In the genomic region with DNA sequence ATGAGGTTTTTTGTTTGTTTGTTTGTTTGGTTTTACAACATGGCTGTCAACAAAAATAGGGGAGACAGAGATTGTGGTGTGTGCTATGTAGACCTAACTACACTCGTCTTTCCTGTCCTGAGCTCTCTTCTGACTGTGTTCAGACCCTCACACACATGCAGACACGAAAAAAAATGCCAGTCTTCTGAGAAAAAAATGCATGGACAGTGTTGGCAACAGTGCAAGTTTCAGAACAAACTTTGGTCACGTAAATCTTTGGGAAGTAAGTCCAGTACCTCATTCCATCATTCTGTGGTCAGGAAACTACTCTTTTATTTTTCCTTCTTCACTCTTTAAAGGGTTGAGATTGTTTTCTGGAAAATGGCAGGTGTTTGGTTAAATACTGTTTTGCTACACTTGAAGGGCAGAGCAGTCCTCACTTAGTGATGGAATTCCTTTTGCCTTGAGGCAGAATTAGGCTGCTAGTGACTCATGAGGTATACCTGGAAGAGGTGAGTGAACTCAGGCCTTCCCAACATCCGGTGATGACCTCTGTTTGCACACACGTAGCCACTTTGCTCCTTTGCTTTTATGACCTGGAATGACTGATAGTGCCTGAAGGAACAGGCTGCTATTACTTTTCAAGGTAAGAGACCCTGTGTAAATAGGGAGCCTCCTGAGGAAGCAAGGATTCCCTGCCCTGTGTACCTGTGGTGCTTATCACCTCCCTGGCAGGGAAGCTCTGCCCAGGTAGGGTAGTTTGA, we compare ENCODE assay signal across 8 cellular contexts.
DNase-seq lines count a peak whose midpoint lies in the region; ATAC-seq, FAIRE-seq and TF ChIP-seq lines count a peak whose summit lies in the region.

No MANE protein-coding gene starts in this region.

- no peaks in the 10 kb centered on the region for H3K9me3 ChIP-seq in kidney (ENCODE audit: control insufficient read depth in 1 of 2, low read length in 2 of 2)
- H3K9me3 ChIP-seq in upper lobe of right lung, result no peaks in the 10 kb centered on the region

- H3K27me3 Mint-ChIP-seq in activated naive CD4-positive, alpha-beta T cell treated with anti-CD3 and anti-CD28 coated beads for 36 hours (ENCODE audit: low read depth), result no peaks in the 10 kb centered on the region
- no peaks in the 10 kb centered on the region for H3K27me3 Mint-ChIP-seq in T-helper 1 cell treated with Interleukin-12 subunit alpha and Interleukin-12 subunit beta and Interleukin-4 antibody, amounts not matched to agents 30 μg/mL and 1 μg/mL, for 36 hours (ENCODE audit: low read depth)

- peaks cover 37% of the 10 kb centered on the region for H3K36me3 Mint-ChIP-seq in activated naive CD4-positive, alpha-beta T cell treated with anti-CD3 and anti-CD28 coated beads for 36 hours (ENCODE audit: low read depth)
- H3K36me3 Mint-ChIP-seq in T-helper 1 cell treated with Interleukin-12 subunit alpha and Interleukin-12 subunit beta and Interleukin-4 antibody, amounts not matched to agents 30 μg/mL and 1 μg/mL, for 36 hours (ENCODE audit: low read depth), result peaks cover 23% of the 10 kb centered on the region

- H3K4me1 Mint-ChIP-seq in activated naive CD4-positive, alpha-beta T cell treated with anti-CD3 and anti-CD28 coated beads for 36 hours (ENCODE audit: low read depth), result peaks cover 82% of the 10 kb centered on the region
- peaks cover 88% of the 10 kb centered on the region for H3K4me1 Mint-ChIP-seq in T-helper 1 cell treated with Interleukin-12 subunit alpha and Interleukin-12 subunit beta and Interleukin-4 antibody, amounts not matched to agents 30 μg/mL and 1 μg/mL, for 36 hours (ENCODE audit: low read depth)

- peak overlapping the region; percentile 97 for H3K27ac Mint-ChIP-seq in activated naive CD4-positive, alpha-beta T cell treated with anti-CD3 and anti-CD28 coated beads for 36 hours
- H3K27ac Mint-ChIP-seq in T-helper 1 cell treated with Interleukin-12 subunit alpha and Interleukin-12 subunit beta and Interleukin-4 antibody, amounts not matched to agents 30 μg/mL and 1 μg/mL, for 36 hours, result peak overlapping the region; percentile 93

- H3K27ac ChIP-seq in kidney (ENCODE audit: low read depth in 2 of 2, low read length in 2 of 2) (no peak overlapping the region), upper lobe of right lung (peak overlapping the region; percentile 4)

- no peak for TF ChIP-seq CTCF in kidney (IDR thresholded peaks at IDR 0.05; ENCODE audit: borderline replicate concordance, extremely low read depth, insufficient read depth)
- no peak for TF ChIP-seq CTCF in upper lobe of right lung (IDR thresholded peaks at IDR 0.05)

- H3K4me3 ChIP-seq in kidney (ENCODE audit: low read length in 2 of 2) (no peak overlapping the region), upper lobe of right lung (no peak overlapping the region)

- H3K27me3 ChIP-seq in upper lobe of right lung, result no peaks in the 10 kb centered on the region

- no peak overlapping the region for H3K9ac ChIP-seq in kidney (ENCODE audit: low read length in 2 of 2)

- DNase-seq in activated naive CD4-positive, alpha-beta T cell treated with anti-CD3 and anti-CD28 coated beads for 36 hours, result no peak
- DNase-seq in activated naive CD4-positive, alpha-beta T cell treated with Interleukin-2 at 50 U/mL for 16 hours, result no peak
- peak; percentile 59 for DNase-seq in kidney
- DNase-seq in upper lobe of right lung, result no peak
- DNase-seq in cerebellar cortex (ENCODE audit: low spot score), result no peak
- no peak for DNase-seq in iPS-NIHi11 (ENCODE audit: low spot score)

- H3K36me3 ChIP-seq in kidney (ENCODE audit: control insufficient read depth in 1 of 2, insufficient read depth in 2 of 2, low read length in 2 of 2) (no peaks in the 10 kb centered on the region), upper lobe of right lung (no peaks in the 10 kb centered on the region)

- ATAC-seq in upper lobe of right lung (peak; percentile 56), GM21390 (IDR thresholded peaks at IDR 0.05; ENCODE audit: unreplicated experiment) (no peak)

- CTCF ChIA-PET in activated naive CD4-positive, alpha-beta T cell treated with anti-CD3 and anti-CD28 coated beads for 36 hours (lab: Charles Lee), result interaction anchor here (0.7 to 4.1 kb wide), 21 partner anchors 9 to 252 kb away, joined by 3 to 19 read pairs (median 5); no protein-coding TSS in a partner anchor

- intact Hi-C loops in activated naive CD4-positive, alpha-beta T cell treated with anti-CD3 and anti-CD28 coated beads for 36 hours (cut with micrococcal nuclease), result loop anchor here (1.0 kb wide), 9 partner anchors 14 to 286 kb away; a partner anchor contains a TSS
- intact Hi-C loops in kidney (cut with DNase I), result no loop called here
- intact Hi-C loops in upper lobe of right lung (cut with DNase I), result no loop called here

- no peak for FAIRE-seq in kidney (lab: Jason Lieb, UNC)

- H3K4me3 Mint-ChIP-seq in activated naive CD4-positive, alpha-beta T cell treated with anti-CD3 and anti-CD28 coated beads for 36 hours, result peak overlapping the region; percentile 72
- H3K4me3 Mint-ChIP-seq in T-helper 1 cell treated with Interleukin-12 subunit alpha and Interleukin-12 subunit beta and Interleukin-4 antibody, amounts not matched to agents 30 μg/mL and 1 μg/mL, for 36 hours, result peak overlapping the region; percentile 79

- no peaks in the 10 kb centered on the region for H3K9me3 Mint-ChIP-seq in activated naive CD4-positive, alpha-beta T cell treated with anti-CD3 and anti-CD28 coated beads for 36 hours
- H3K9me3 Mint-ChIP-seq in T-helper 1 cell treated with Interleukin-12 subunit alpha and Interleukin-12 subunit beta and Interleukin-4 antibody, amounts not matched to agents 30 μg/mL and 1 μg/mL, for 36 hours, result no peaks in the 10 kb centered on the region

- H3K4me1 ChIP-seq in kidney (ENCODE audit: control insufficient read depth in 1 of 2, insufficient read depth in 1 of 2, low read depth in 1 of 2, low read length in 2 of 2) (peaks cover 0 to 6% of the 10 kb centered on the region in 2 donors), upper lobe of right lung (peaks cover 34% of the 10 kb centered on the region)
